ENCODE assay signal across 18 cellular contexts in the genomic region with DNA sequence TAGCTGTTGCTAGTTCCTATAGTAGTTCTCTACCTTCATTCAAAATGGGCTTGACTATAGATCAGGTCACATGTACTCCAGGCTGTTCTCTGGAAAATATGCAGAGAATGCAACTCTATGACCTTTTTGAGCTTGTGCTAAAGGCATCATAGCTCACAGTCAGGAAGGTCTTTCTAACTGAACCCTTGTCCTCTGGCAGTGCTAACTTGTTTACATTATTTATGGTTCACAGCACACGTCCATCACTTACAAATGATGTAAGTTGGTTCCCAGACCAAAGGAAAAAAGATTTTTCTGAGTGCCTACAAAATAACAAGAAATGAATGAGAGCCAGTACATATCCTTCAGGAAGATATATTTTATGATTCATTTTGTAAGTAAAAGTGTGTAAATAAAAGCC.
DNase-seq lines count a peak whose midpoint lies in the region; ATAC-seq lines count a peak whose summit lies in the region.
"Had no signal": no experiment of that assay in that cellular context is flagged by ENCODE, and none has a peak within 500 bp of the region (broad histone marks: within the 10 kb centered on the region; RNA-seq: fewer than 3 reads in every experiment).

No MANE protein-coding gene starts in this region.

- no peak for ATAC-seq in HG03196 (IDR thresholded peaks at IDR 0.05; ENCODE audit: unreplicated experiment)
- ATAC-seq in HG03378 (IDR thresholded peaks at IDR 0.05; ENCODE audit: unreplicated experiment) = no peak
- ATAC-seq: activated CD8-positive, alpha-beta memory T cell treated with anti-CD3 and anti-CD28 coated beads, Interleukin-2, amount 10 ng/mL, durations not matched to agents 7 days and 5 days; right cardiac atrium; T-helper 17 cell; upper lobe of right lung had no signal

- peak; percentile 68 for DNase-seq in DMS53 treated with DMSO at 0.1 percent for 48 hours (lab: John Stamatoyannopoulos, UW; ENCODE audit: unreplicated experiment)
- peak; percentile 22 for DNase-seq in NCI-H69 (lab: John Stamatoyannopoulos, UW)
- DNase-seq in kidney glomerular epithelial cell (lab: John Stamatoyannopoulos, UW) = peak; percentile 40
- DNase-seq in renal cortical epithelial cell (ENCODE audit: low read depth) = peak; percentile 90
- no peak for DNase-seq in glomerular visceral epithelial cell (ENCODE audit: extremely low spot score)
- DNase-seq: activated CD4-positive, alpha-beta T cell treated with anti-CD3 and anti-CD28 coated beads, Interleukin-2, amount 10 ng/mL, durations not matched to agents 24 days and 14 days; activated CD8-positive, alpha-beta memory T cell treated with anti-CD3 and anti-CD28 coated beads, Interleukin-2, amount 10 ng/mL, durations not matched to agents 7 days and 5 days; activated naive CD4-positive, alpha-beta T cell treated with anti-CD3 and anti-CD28 coated beads, Interleukin-2, amount 50 U/mL, for 16 hours; anterior cingulate cortex; erythroblast; hypothalamus; NCI-H1417; NCI-H524 treated with DMSO at 0.1 percent for 48 hours; right cardiac atrium; T-helper 17 cell; upper lobe of right lung had no signal
